9 cellular contexts compared by ENCODE assay signal in the genomic region with DNA sequence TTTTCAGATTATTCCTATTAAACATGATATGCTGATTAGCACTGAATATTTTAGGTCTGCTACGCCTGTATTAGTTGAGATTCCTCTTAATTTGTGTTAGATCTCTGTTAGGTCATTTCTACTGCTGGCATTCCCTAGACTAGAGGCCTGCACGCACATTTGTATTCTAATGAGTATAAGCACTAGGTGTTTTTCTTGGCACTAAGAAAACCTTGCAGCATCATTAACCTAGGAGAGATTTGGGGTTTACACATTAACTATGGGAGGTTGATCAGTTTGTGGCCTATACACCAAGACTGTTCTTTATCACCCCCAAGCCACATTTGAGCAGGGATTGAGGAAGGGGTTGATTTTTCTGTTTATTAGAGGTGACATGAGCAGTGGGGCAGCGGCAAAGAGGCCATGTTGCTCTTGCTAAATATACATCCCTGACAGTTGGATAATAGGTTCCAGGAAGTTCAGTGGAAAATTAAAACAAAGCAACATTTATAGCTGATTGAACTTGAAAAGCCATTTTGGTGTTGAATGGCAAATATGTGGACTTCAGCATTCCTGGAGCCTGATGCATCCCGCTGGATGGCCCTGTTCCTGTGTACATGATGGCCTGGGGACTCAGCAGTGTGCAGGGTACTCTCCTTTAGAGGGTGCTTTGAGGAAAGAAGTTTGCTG.
DNase-seq lines count a peak whose midpoint lies in the region; ATAC-seq, FAIRE-seq and TF ChIP-seq lines count a peak whose summit lies in the region.
"Had no signal": no experiment of that assay in that cellular context is flagged by ENCODE, and none has a peak within 500 bp of the region (broad histone marks: within the 10 kb centered on the region; RNA-seq: fewer than 3 reads in every experiment).

No MANE protein-coding gene starts in this region.

- no peaks in the 10 kb centered on the region; the same call in 1 of the 2 replicates for H3K9me3 ChIP-seq in AG04450 (ENCODE audit: control insufficient read depth, insufficient read depth, low read length)

- no peak for DNase-seq in AG04450 (ENCODE audit: low read depth, low spot score)
- DNase-seq in M059J (ENCODE audit: low read depth) = peak; percentile 85
- peak; percentile 59 for DNase-seq in epithelial cell of esophagus (ENCODE audit: low read depth)
- DNase-seq in memory B cell (ENCODE audit: low spot score in 2 of 2) = no peak
- no peak for DNase-seq in NCI-H2196 (lab: John Stamatoyannopoulos, UW; ENCODE audit: unreplicated experiment)
- no peak for DNase-seq in GM12892 (ENCODE audit: insufficient read length)
- DNase-seq: T-cell had no signal

- H3K4me3 ChIP-seq in AG04450 (ENCODE audit: low read depth, low read length) (no peak overlapping the region), epithelial cell of esophagus (ENCODE audit: low read length) (no peak overlapping the region)

- no peak overlapping the region for H3K4me3 Mint-ChIP-seq in memory B cell
- H3K4me3 Mint-ChIP-seq: T-cell had no signal

- FAIRE-seq in GM12892 (lab: Jason Lieb, UNC) = no peak

- peak overlapping the region; percentile 57 for H3K27ac ChIP-seq in AG04450 (ENCODE audit: low read depth, low read length)

- POLR2A ChIA-PET in AG04450 (lab: Yijun Ruan, JAX) = no interaction called here

- no peak for TF ChIP-seq CTCF in AG04450 (IDR thresholded peaks at IDR 0.05; ENCODE audit: low read depth, low read length)
- TF ChIP-seq CTCF in epithelial cell of esophagus (IDR thresholded peaks at IDR 0.05; ENCODE audit: insufficient read depth, low read depth, low read length, missing control alignments) = no peak

- H3K9me3 Mint-ChIP-seq in memory B cell = no peaks in the 10 kb centered on the region
- H3K9me3 Mint-ChIP-seq: T-cell had no signal

- CTCF ChIA-PET in AG04450 (lab: Charles Lee) = interaction anchor here (1.0 kb wide), 1 partner anchor 81 kb away, joined by 3 read pairs; no protein-coding TSS in a partner anchor

- TF ChIP-seq POLR2A in GM18505 (IDR thresholded peaks at IDR 0.05; ENCODE audit: borderline replicate concordance, extremely low read depth, insufficient read depth, insufficient read length) (no peak), GM12892 (IDR thresholded peaks at IDR 0.05; ENCODE audit: low read depth, low read length) (no peak)

- H3K27me3 ChIP-seq in AG04450 (ENCODE audit: control insufficient read depth, insufficient read depth, low read length) = no peaks in the 10 kb centered on the region

- H3K27me3 Mint-ChIP-seq in memory B cell = no peaks in the 10 kb centered on the region
- H3K27me3 Mint-ChIP-seq: T-cell had no signal

- ATAC-seq in memory B cell (ENCODE audit: low read depth) (no peak), GM18505 (IDR thresholded peaks at IDR 0.05; ENCODE audit: unreplicated experiment) (no peak), HG03025 (IDR thresholded peaks at IDR 0.05; ENCODE audit: low FRiP score, unreplicated experiment) (no peak)
- ATAC-seq: T-cell had no signal

- H3K4me1 Mint-ChIP-seq in memory B cell = peaks cover 14% of the 10 kb centered on the region

- peaks cover 14% of the 10 kb centered on the region for H3K36me3 Mint-ChIP-seq in memory B cell

- peak overlapping the region; percentile 7 for H3K27ac Mint-ChIP-seq in memory B cell

Comparison
In these comparisons a context has a peak if more than half of its experiments do, and no peak if none do; other contexts are left out.
1. DNase-seq: peak in M059J (single experiment) and epithelial cell of esophagus (single experiment); none in AG04450 (single experiment), memory B cell (0 of 2), NCI-H2196 (single experiment) and GM12892 (single experiment).